Comparison of ENCODE assay signal across 10 cellular contexts in the genomic region with DNA sequence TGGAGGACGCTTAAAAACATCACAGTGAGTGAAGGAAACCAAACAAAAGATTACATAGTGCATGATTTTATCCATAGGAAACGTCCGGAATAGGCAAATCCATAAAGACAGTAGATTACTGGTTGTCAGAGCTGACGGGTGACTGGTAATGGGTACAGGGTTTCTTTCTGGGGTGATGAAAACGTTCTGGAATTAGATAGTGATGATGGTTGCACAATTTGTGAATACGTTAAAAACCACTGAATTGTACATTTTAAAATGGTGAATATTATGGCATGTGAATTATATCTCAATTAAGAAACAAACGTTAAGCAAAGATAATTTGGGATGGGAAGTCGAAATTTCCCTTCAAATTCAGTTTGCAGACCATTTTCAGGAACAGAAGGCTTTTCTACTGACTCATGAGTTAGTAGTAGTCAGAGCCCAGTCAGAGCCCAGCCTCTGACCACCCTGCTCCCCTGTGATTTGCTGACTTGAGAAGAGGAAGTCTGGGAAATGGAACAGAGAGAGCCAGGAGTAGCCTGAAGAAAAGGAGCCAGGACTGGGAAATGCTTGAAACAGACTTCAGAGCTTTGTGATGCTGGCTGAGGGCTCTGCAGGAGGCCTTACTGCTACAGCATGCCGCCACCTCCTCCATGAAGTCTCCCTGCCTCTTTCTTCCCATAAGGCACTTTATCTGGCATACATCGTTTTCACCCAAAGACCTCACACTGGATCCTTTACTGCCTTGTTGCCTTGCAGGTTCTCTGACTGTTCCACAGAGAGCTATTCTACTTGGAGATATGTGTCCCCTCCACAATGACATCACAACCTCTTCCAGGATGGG. TPM values are rescaled to one million over a fixed set of nuclear protein-coding genes. Genes with fewer than 3 reads are reported as not detected.
DNase-seq lines count a peak whose midpoint lies in the region; ATAC-seq and TF ChIP-seq lines count a peak whose summit lies in the region.
"Had no signal": no experiment of that assay in that cellular context is flagged by ENCODE, and none has a peak within 500 bp of the region (broad histone marks: within the 10 kb centered on the region; RNA-seq: fewer than 3 reads in every experiment).

No MANE protein-coding gene starts in this region.

- H3K4me1 Mint-ChIP-seq in T-helper 17 cell: peaks cover 2% of the 10 kb centered on the region

- peaks cover 86% of the 10 kb centered on the region for H3K27me3 Mint-ChIP-seq in T-helper 17 cell

- H3K9me3 ChIP-seq in T-helper 17 cell (ENCODE audit: control insufficient read depth, low read length, poor library complexity, severe bottlenecking): no peaks in the 10 kb centered on the region

- H3K4me3 Mint-ChIP-seq in T-helper 17 cell: no peak overlapping the region
- H3K4me3 Mint-ChIP-seq: activated naive CD8-positive, alpha-beta T cell had no signal

- H3K27ac Mint-ChIP-seq in T-helper 17 cell: no peak overlapping the region
- H3K27ac Mint-ChIP-seq: activated naive CD8-positive, alpha-beta T cell had no signal

- no peak overlapping the region for H3K4me3 ChIP-seq in choroid plexus epithelial cell (ENCODE audit: low read depth, low read length)

- peaks cover 2% of the 10 kb centered on the region for H3K36me3 Mint-ChIP-seq in T-helper 17 cell (ENCODE audit: low read depth)

- ATAC-seq in T-helper 17 cell: no peak

- peak; percentile 39 for DNase-seq in Ammon's horn (ENCODE audit: low spot score)
- peak; percentile 44 for DNase-seq in KBM-7
- peak; percentile 86 for DNase-seq in choroid plexus epithelial cell (ENCODE audit: low read depth)
- DNase-seq in myocyte (ENCODE audit: low read depth): peak; percentile 49
- DNase-seq in T-helper 17 cell: no peak
- DNase-seq in GF-D8 (lab: John Stamatoyannopoulos, UW): no peak
- DNase-seq in NCI-H446 (lab: John Stamatoyannopoulos, UW): no peak
- no peak for DNase-seq in NCI-H187 treated with DMSO at 0.1 percent for 48 hours (lab: John Stamatoyannopoulos, UW)
- DNase-seq: NCI-H510A had no signal

- TF ChIP-seq CTCF in choroid plexus epithelial cell (conservative IDR thresholded peaks at IDR 0.05; ENCODE audit: low read depth, low read length): peak; percentile 3

- in situ Hi-C loops in KBM-7 (cut with MboI; ENCODE audit: low pct_unique_long_range_greater_than_20kb, low sequenced_read_pairs): no loop called here

RNA-seq across cellular contexts. Expression of a gene that starts 46.4 kb away (rescaled TPM):
- total RNA-seq in myocyte: 586 and 787 TPM in 2 replicates
- 300 TPM for polyA plus RNA-seq in myocyte (2012)
- 10 to 100 TPM; 13.7 to 20.9 TPM for total RNA-seq in T-helper 17 cell

Comparison
In these comparisons a context has a peak if more than half of its experiments do, and no peak if none do; other contexts are left out.
1. DNase-seq: peak in Ammon's horn (single experiment), KBM-7 (single experiment), choroid plexus epithelial cell (single experiment) and myocyte (single experiment); none in T-helper 17 cell (0 of 3), GF-D8 (single experiment), NCI-H446 (0 of 2) and NCI-H187 treated with DMSO at 0.1 percent for 48 hours (single experiment).
2. RNA of a gene that starts 46.4 kb away (total RNA-seq): 586 to 787 TPM in myocyte; 13.7 to 20.9 TPM in T-helper 17 cell; every median in the first group is over 10 times any median in the second.